Comparison of ENCODE assay signal across 1 cellular context in the genomic region with DNA sequence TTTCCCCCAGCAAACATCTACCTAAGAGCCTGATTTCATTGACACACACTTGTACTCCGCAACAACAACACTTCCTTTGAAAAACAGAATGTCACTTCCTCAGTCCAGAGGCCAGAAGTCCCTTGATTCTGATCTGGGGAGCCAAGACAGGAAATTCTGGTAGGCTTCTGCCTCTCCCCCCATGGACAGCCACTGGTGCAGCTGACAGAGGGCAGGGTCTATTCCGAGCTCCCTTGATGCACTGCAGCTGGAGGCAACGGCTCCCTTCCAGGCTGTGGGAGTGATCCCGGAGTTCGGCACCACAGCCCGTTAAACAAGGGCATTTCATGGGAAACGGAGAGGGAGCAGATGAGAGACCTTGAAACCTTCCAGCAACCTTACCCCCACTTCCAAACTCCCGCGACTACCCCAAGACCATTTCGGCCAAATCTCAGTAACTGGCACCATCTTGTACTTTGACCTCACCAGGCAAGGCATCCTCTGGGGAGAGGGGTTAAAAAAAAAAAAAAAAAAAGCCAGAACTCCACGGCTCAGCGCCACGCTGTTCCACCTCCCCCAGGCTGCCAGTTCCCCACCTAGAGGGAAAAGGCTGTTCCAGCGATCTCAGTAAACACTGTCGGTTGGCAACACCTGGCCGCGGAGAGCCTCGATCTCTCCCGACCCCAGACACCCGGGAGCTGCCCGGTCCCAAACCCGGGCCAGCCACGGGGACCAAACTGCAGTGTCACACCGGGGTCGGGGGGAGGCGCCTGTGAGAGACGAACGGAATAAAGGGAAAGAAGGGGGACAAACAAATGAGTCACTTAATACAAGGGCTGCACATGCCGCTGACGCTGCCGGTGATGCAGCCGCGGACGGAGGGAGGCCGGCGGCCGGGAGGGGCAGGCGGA.
TF ChIP-seq lines count a peak whose summit lies in the region.

No MANE protein-coding gene starts in this region.

TF ChIP-seq in HepG2, 621 proteins besides CTCF, POLR2A, EP300 and RAD21 (continued from another document):
- no peak for TF ChIP-seq ZNF780A (CRISPR knock-in tag; IDR thresholded peaks at IDR 0.05)
- TF ChIP-seq SRSF1 (optimal IDR thresholded peaks at IDR 0.05; ENCODE audit: low read depth, low read length), result peak; percentile 57
- TF ChIP-seq, protein P1, sequence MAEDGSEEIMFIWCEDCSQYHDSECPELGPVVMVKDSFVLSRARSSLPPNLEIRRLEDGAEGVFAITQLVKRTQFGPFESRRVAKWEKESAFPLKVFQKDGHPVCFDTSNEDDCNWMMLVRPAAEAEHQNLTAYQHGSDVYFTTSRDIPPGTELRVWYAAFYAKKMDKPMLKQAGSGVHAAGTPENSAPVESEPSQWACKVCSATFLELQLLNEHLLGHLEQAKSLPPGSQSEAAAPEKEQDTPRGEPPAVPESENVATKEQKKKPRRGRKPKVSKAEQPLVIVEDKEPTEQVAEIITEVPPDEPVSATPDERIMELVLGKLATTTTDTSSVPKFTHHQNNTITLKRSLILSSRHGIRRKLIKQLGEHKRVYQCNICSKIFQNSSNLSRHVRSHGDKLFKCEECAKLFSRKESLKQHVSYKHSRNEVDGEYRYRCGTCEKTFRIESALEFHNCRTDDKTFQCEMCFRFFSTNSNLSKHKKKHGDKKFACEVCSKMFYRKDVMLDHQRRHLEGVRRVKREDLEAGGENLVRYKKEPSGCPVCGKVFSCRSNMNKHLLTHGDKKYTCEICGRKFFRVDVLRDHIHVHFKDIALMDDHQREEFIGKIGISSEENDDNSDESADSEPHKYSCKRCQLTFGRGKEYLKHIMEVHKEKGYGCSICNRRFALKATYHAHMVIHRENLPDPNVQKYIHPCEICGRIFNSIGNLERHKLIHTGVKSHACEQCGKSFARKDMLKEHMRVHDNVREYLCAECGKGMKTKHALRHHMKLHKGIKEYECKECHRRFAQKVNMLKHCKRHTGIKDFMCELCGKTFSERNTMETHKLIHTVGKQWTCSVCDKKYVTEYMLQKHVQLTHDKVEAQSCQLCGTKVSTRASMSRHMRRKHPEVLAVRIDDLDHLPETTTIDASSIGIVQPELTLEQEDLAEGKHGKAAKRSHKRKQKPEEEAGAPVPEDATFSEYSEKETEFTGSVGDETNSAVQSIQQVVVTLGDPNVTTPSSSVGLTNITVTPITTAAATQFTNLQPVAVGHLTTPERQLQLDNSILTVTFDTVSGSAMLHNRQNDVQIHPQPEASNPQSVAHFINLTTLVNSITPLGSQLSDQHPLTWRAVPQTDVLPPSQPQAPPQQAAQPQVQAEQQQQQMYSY (CRISPR knock-in tag; IDR thresholded peaks at IDR 0.05), result peak; percentile 63; the same call in 1 of the 2 replicates
- TF ChIP-seq RXRA (CRISPR knock-in tag; IDR thresholded peaks at IDR 0.05), result no peak
- TF ChIP-seq MED1 (CRISPR knock-in tag; IDR thresholded peaks at IDR 0.05), result peak; percentile 37
- TF ChIP-seq, protein P2, sequence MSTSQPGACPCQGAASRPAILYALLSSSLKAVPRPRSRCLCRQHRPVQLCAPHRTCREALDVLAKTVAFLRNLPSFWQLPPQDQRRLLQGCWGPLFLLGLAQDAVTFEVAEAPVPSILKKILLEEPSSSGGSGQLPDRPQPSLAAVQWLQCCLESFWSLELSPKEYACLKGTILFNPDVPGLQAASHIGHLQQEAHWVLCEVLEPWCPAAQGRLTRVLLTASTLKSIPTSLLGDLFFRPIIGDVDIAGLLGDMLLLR (CRISPR knock-in tag; IDR thresholded peaks at IDR 0.05), result no peak
- TF ChIP-seq MAFG (CRISPR knock-in tag; IDR thresholded peaks at IDR 0.05), result no peak
- TF ChIP-seq ARHGAP35 (CRISPR knock-in tag; IDR thresholded peaks at IDR 0.05; ENCODE audit: borderline replicate concordance), result no peak
- no peak for TF ChIP-seq ZNF180 (CRISPR knock-in tag; IDR thresholded peaks at IDR 0.05; ENCODE audit: borderline replicate concordance, low read depth)
- TF ChIP-seq MXD4 (CRISPR knock-in tag; IDR thresholded peaks at IDR 0.05), result no peak; the same call in 1 of the 2 replicates
- TF ChIP-seq KDM6A (CRISPR knock-in tag; IDR thresholded peaks at IDR 0.05; ENCODE audit: low read depth), result no peak
- TF ChIP-seq NR2F1 (CRISPR knock-in tag; IDR thresholded peaks at IDR 0.05), result no peak
- TF ChIP-seq, protein P3, sequence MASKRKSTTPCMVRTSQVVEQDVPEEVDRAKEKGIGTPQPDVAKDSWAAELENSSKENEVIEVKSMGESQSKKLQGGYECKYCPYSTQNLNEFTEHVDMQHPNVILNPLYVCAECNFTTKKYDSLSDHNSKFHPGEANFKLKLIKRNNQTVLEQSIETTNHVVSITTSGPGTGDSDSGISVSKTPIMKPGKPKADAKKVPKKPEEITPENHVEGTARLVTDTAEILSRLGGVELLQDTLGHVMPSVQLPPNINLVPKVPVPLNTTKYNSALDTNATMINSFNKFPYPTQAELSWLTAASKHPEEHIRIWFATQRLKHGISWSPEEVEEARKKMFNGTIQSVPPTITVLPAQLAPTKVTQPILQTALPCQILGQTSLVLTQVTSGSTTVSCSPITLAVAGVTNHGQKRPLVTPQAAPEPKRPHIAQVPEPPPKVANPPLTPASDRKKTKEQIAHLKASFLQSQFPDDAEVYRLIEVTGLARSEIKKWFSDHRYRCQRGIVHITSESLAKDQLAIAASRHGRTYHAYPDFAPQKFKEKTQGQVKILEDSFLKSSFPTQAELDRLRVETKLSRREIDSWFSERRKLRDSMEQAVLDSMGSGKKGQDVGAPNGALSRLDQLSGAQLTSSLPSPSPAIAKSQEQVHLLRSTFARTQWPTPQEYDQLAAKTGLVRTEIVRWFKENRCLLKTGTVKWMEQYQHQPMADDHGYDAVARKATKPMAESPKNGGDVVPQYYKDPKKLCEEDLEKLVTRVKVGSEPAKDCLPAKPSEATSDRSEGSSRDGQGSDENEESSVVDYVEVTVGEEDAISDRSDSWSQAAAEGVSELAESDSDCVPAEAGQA (IDR thresholded peaks at IDR 0.05; ENCODE audit: low read depth), result no peak
- TF ChIP-seq, protein P3 (CRISPR knock-in tag; IDR thresholded peaks at IDR 0.05; ENCODE audit: borderline replicate concordance), result no peak
- TF ChIP-seq, protein P4, sequence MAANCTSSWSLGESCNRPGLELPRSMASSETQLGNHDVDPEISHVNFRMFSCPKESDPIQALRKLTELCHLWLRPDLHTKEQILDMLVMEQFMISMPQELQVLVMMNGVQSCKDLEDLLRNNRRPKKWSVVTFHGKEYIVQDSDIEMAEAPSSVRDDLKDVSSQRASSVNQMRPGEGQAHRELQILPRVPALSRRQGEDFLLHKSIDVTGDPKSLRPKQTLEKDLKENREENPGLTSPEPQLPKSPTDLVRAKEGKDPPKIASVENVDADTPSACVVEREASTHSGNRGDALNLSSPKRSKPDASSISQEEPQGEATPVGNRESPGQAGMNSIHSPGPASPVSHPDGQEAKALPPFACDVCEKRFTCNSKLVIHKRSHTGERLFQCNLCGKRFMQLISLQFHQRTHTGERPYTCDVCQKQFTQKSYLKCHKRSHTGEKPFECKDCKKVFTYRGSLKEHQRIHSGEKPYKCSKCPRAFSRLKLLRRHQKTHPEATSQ (CRISPR knock-in tag; IDR thresholded peaks at IDR 0.05; ENCODE audit: borderline replicate concordance), result no peak
- TF ChIP-seq, protein P5, sequence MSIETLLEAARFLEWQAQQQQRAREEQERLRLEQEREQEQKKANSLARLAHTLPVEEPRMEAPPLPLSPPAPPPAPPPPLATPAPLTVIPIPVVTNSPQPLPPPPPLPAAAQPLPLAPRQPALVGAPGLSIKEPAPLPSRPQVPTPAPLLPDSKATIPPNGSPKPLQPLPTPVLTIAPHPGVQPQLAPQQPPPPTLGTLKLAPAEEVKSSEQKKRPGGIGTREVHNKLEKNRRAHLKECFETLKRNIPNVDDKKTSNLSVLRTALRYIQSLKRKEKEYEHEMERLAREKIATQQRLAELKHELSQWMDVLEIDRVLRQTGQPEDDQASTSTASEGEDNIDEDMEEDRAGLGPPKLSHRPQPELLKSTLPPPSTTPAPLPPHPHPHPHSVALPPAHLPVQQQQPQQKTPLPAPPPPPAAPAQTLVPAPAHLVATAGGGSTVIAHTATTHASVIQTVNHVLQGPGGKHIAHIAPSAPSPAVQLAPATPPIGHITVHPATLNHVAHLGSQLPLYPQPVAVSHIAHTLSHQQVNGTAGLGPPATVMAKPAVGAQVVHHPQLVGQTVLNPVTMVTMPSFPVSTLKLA (IDR thresholded peaks at IDR 0.05), result peak; percentile 29; the same call in 1 of the 2 replicates
- TF ChIP-seq, protein P6, sequence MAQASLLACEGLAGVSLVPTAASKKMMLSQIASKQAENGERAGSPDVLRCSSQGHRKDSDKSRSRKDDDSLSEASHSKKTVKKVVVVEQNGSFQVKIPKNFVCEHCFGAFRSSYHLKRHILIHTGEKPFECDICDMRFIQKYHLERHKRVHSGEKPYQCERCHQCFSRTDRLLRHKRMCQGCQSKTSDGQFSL (CRISPR knock-in tag; IDR thresholded peaks at IDR 0.05), result 0 out of 2 replicates have a peak, but pooled peaks have one; percentile 52
- TF ChIP-seq ZNF326 (CRISPR knock-in tag; IDR thresholded peaks at IDR 0.05; ENCODE audit: borderline replicate concordance), result no peak
- no peak for TF ChIP-seq HNRNPH1 (optimal IDR thresholded peaks at IDR 0.05; ENCODE audit: low read depth, low read length)
- TF ChIP-seq KMT2B (CRISPR knock-in tag; IDR thresholded peaks at IDR 0.05), result peak; percentile 76
- TF ChIP-seq PHF8 (CRISPR knock-in tag; IDR thresholded peaks at IDR 0.05), result peak; percentile 42; the same call in 1 of the 2 replicates
- TF ChIP-seq KDM1A (CRISPR knock-in tag; IDR thresholded peaks at IDR 0.05), result 0 out of 2 replicates have a peak, but pooled peaks have one; percentile 3
- 0 out of 2 replicates have a peak, but pooled peaks have one; percentile 6 for TF ChIP-seq SOX5 (CRISPR knock-in tag; IDR thresholded peaks at IDR 0.05; ENCODE audit: borderline replicate concordance)
- TF ChIP-seq NFRKB (IDR thresholded peaks at IDR 0.05), result no peak
- no peak for TF ChIP-seq ZNF788 (CRISPR knock-in tag; IDR thresholded peaks at IDR 0.05; ENCODE audit: borderline replicate concordance)
- no peak for TF ChIP-seq GABPA (IDR thresholded peaks at IDR 0.05; ENCODE audit: low read depth, low read length)
- peak; percentile 46; the same call in 1 of the 2 replicates for TF ChIP-seq GABPA (CRISPR knock-in tag; IDR thresholded peaks at IDR 0.05; ENCODE audit: low read depth)
- TF ChIP-seq BRCA1 (CRISPR knock-in tag; IDR thresholded peaks at IDR 0.05), result no peak
- TF ChIP-seq FOXO1 (CRISPR knock-in tag; IDR thresholded peaks at IDR 0.05), result no peak; the same call in 1 of the 2 replicates
- TF ChIP-seq ZNF746 (CRISPR knock-in tag; IDR thresholded peaks at IDR 0.05), result peak; percentile 46; the same call in 1 of the 2 replicates
- TF ChIP-seq, protein P7, sequence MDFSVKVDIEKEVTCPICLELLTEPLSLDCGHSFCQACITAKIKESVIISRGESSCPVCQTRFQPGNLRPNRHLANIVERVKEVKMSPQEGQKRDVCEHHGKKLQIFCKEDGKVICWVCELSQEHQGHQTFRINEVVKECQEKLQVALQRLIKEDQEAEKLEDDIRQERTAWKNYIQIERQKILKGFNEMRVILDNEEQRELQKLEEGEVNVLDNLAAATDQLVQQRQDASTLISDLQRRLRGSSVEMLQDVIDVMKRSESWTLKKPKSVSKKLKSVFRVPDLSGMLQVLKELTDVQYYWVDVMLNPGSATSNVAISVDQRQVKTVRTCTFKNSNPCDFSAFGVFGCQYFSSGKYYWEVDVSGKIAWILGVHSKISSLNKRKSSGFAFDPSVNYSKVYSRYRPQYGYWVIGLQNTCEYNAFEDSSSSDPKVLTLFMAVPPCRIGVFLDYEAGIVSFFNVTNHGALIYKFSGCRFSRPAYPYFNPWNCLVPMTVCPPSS (IDR thresholded peaks at IDR 0.05), result no peak
- no peak for TF ChIP-seq SMARCC2 (IDR thresholded peaks at IDR 0.05)
